In genomic region chr11:83159901-83160865, GRCh38 we compare ENCODE assay signal across 8 cellular contexts. TPM values are rescaled to one million over a fixed set of nuclear protein-coding genes. Genes with fewer than 3 reads are reported as not detected.
DNase-seq lines count a peak whose midpoint lies in the region; ATAC-seq and TF ChIP-seq lines count a peak whose summit lies in the region.

No MANE protein-coding gene starts in this region.

- H3K4me1 ChIP-seq in colonic mucosa, result no peaks in the 10 kb centered on the region

- H3K36me3 ChIP-seq in colonic mucosa, result peaks cover 5% of the 10 kb centered on the region

- H3K4me3 ChIP-seq in colonic mucosa, result peak overlapping the region; percentile 70

- DNase-seq in EL (peak; percentile 59), NCI-H526 (lab: John Stamatoyannopoulos, UW) (peak; percentile 20 to 49), colonic mucosa (peak; percentile 45), myocyte (ENCODE audit: low read depth) (peak; percentile 16), Kasumi-1 (lab: John Stamatoyannopoulos, UW) (no peak), KBM-7 (no peak)

- peak overlapping the region in 1 of 2 donors; percentile 100 for H3K9ac ChIP-seq in colonic mucosa (ENCODE audit: low read depth in 2 of 2, low read length in 2 of 2)

- H3K27me3 ChIP-seq in colonic mucosa, result no peaks in the 10 kb centered on the region

- H3K27ac ChIP-seq in colonic mucosa, result peak overlapping the region; percentile 5

- no peak for TF ChIP-seq CTCF in colonic mucosa (IDR thresholded peaks at IDR 0.05)

- H3K9me3 ChIP-seq in colonic mucosa, result no peaks in the 10 kb centered on the region

- ATAC-seq in GM21723 (IDR thresholded peaks at IDR 0.05; ENCODE audit: unreplicated experiment), result no peak
- ATAC-seq in HG02884 (IDR thresholded peaks at IDR 0.05; ENCODE audit: unreplicated experiment), result no peak

- in situ Hi-C loops in KBM-7 (cut with MboI; ENCODE audit: low pct_unique_long_range_greater_than_20kb, low sequenced_read_pairs), result no loop called here

- intact Hi-C loops in colonic mucosa (cut with DNase I), result no loop called here

RNA-seq across cellular contexts. Expression of gene PCF11, which starts 3.3 kb away (rescaled TPM):
- total RNA-seq in colonic mucosa, result 10 to 100 TPM; 39.2 to 46.0 TPM
- total RNA-seq in myocyte, result 39.3 and 53.3 TPM in 2 replicates
- polyA plus RNA-seq in myocyte (2012), result 18.7 TPM

RNA-seq across cellular contexts. Expression of gene ANKRD42, which starts 33.3 kb away (rescaled TPM):
- total RNA-seq in colonic mucosa (1 to 10 TPM; 8.0 to 8.2 TPM), myocyte (4.7 and 4.8 TPM in 2 replicates)
- polyA plus RNA-seq in myocyte (2012), result 10.3 TPM

Comparison
In these comparisons a context has a peak if more than half of its experiments do, and no peak if none do; other contexts are left out.
1. DNase-seq: peak in EL (single experiment), NCI-H526 (2 of 2), colonic mucosa (single experiment) and myocyte (single experiment); none in Kasumi-1 (0 of 2) and KBM-7 (single experiment).